28 cellular contexts compared by ENCODE assay signal in genomic region chr1:197171531-197171930, GRCh38. TPM values are rescaled to one million over a fixed set of nuclear protein-coding genes. Genes with fewer than 3 reads are reported as not detected.
DNase-seq lines count a peak whose midpoint lies in the region; TF ChIP-seq lines count a peak whose summit lies in the region.
"Had no signal": no experiment of that assay in that cellular context is flagged by ENCODE, and none has a peak within 500 bp of the region (broad histone marks: within the 10 kb centered on the region; RNA-seq: fewer than 3 reads in every experiment).

No MANE protein-coding gene starts in this region.

- no peak overlapping the region for H3K9ac ChIP-seq in GM23248
- peak overlapping the region in 1 of 5 donors; percentile 40 for H3K9ac ChIP-seq in subcutaneous abdominal adipose tissue (ENCODE audit: low read length in 5 of 5)
- H3K9ac ChIP-seq: KMS-11 had no signal

- no peaks in the 10 kb centered on the region for H3K9me2 ChIP-seq in GM23248 (ENCODE audit: insufficient read depth)

- H3K4me2 ChIP-seq in GM23248 (ENCODE audit: unreplicated experiment): no peak overlapping the region
- H3K4me2 ChIP-seq: KMS-11 had no signal

- 29 to 30% methylated on average over 2 of the region's 2 CpGs for WGBS in GM23248 (ENCODE audit: low coverage in 1 of 2, low lambda C conversion rate in 2 of 2, missing lambda C conversion rate in 2 of 2), 2 experiments

- no peak for TF ChIP-seq CTCF in fibroblast of villous mesenchyme (IDR thresholded peaks at IDR 0.05; ENCODE audit: insufficient read depth, low read depth, low read length)
- no peak for TF ChIP-seq CTCF in GM20000 (IDR thresholded peaks at IDR 0.05; ENCODE audit: extremely low read depth, missing control alignments)

- no peak overlapping the region for H3K27ac ChIP-seq in GM23248
- peak overlapping the region; percentile 39 for H3K27ac ChIP-seq in subcutaneous abdominal adipose tissue (ENCODE audit: low read depth, low read length)
- H3K27ac ChIP-seq: cardiac muscle cell, gastrocnemius medialis, KMS-11, lower lobe of right lung, psoas muscle, SJCRH30, transverse colon had no signal

- H2AFZ ChIP-seq in GM23248: no peak overlapping the region

- DNase-seq in GM23248 (peak; percentile 20), amniotic epithelial cell (ENCODE audit: low read depth) (peak; percentile 65), fibroblast of villous mesenchyme (ENCODE audit: low read depth) (peak; percentile 34), COLO668 (lab: John Stamatoyannopoulos, UW; ENCODE audit: unreplicated experiment) (no peak), GM20000 (ENCODE audit: low spot score) (no peak), DMS79 (lab: John Stamatoyannopoulos, UW) (no peak)
- DNase-seq: activated CD4-positive, alpha-beta T cell treated with anti-CD3 and anti-CD28 coated beads, Interleukin-2, amount 10 ng/mL, durations not matched to agents 24 days and 14 days; activated gamma-delta T cell; activated naive CD8-positive, alpha-beta T cell treated with anti-CD3 and anti-CD28 coated beads, Interleukin-2, amount 10 ng/mL, durations not matched to agents 7 days and 5 days; Calu3; cortex of kidney; effector memory CD4-positive, alpha-beta T cell; EL; gastrocnemius medialis; lower lobe of right lung; MG63; NCI-H1105 treated with DMSO at 0.1 percent for 48 hours; NCI-H2029 treated with DMSO at 0.1 percent for 48 hours; NCI-H226; psoas muscle; SJCRH30; stimulated activated CD4-positive, alpha-beta T cell treated with anti-CD3 and anti-CD28 coated beads, Interleukin-12 subunit alpha, Interleukin-12 subunit beta, amount 100 ng/mL, for 4 hours; stimulated activated CD4-positive, alpha-beta T cell treated with anti-CD3 and anti-CD28 coated beads, Interleukin-4, amount 100 ng/mL, for 1 hour; T-helper 9 cell; transverse colon had no signal

- no peak overlapping the region for H3K4me3 ChIP-seq in GM23248
- H3K4me3 ChIP-seq in fibroblast of villous mesenchyme (ENCODE audit: low read depth, low read length): no peak overlapping the region
- H3K4me3 ChIP-seq in subcutaneous abdominal adipose tissue (ENCODE audit: low read depth in 1 of 5, low read length in 5 of 5): no peak overlapping the region
- H3K4me3 ChIP-seq: cardiac muscle cell, gastrocnemius medialis, lower lobe of right lung, MG63, psoas muscle, SJCRH30, transverse colon had no signal

- no peaks in the 10 kb centered on the region for H3K9me3 ChIP-seq in GM23248 (ENCODE audit: low read depth)
- no peaks in the 10 kb centered on the region for H3K9me3 ChIP-seq in subcutaneous abdominal adipose tissue (ENCODE audit: control insufficient read depth in 5 of 5, low read length in 5 of 5)
- H3K9me3 ChIP-seq: gastrocnemius medialis, lower lobe of right lung, MG63, psoas muscle, SJCRH30, transverse colon had no signal

- H3K4me1 ChIP-seq in GM23248 (ENCODE audit: insufficient read depth) (peaks cover 9% of the 10 kb centered on the region), subcutaneous abdominal adipose tissue (ENCODE audit: control insufficient read depth in 5 of 5, insufficient read depth in 5 of 5, low read length in 5 of 5) (peaks cover 0 to 33% (median 4%) of the 10 kb centered on the region in 5 donors)
- H3K4me1 ChIP-seq: gastrocnemius medialis, lower lobe of right lung, psoas muscle, SJCRH30 had no signal

- H3K36me3 ChIP-seq in GM23248 (ENCODE audit: low read depth) (peaks cover 49% of the 10 kb centered on the region), subcutaneous abdominal adipose tissue (ENCODE audit: control insufficient read depth in 5 of 5, insufficient read depth in 5 of 5, low read length in 5 of 5) (peaks cover 12 to 30% (median 18%) of the 10 kb centered on the region in 5 donors)
- H3K36me3 ChIP-seq: SJCRH30 had no signal

- H3K79me2 ChIP-seq in GM23248 (ENCODE audit: insufficient read depth): no peaks in the 10 kb centered on the region

- in situ Hi-C loops in GM23248 (cut with MboI): loop anchor here (25.0 kb wide), 1 partner anchor 334 kb away; no protein-coding TSS in a partner anchor

- no peaks in the 10 kb centered on the region for H4K20me1 ChIP-seq in GM23248 (ENCODE audit: insufficient read depth)

- H3F3A ChIP-seq in GM23248 (ENCODE audit: insufficient read depth): no peaks in the 10 kb centered on the region

- H3K27me3 ChIP-seq in GM23248 (replicated peaks; ENCODE audit: insufficient read depth): no peaks in the 10 kb centered on the region
- H3K27me3 ChIP-seq in subcutaneous abdominal adipose tissue (ENCODE audit: control insufficient read depth in 5 of 5, insufficient read depth in 4 of 5, low read length in 5 of 5): no peaks in the 10 kb centered on the region
- H3K27me3 ChIP-seq: cardiac muscle cell, gastrocnemius medialis, MG63, SJCRH30, transverse colon had no signal

RNA-seq across cellular contexts. Expression of gene ASPM, which starts 25.1 kb away (rescaled TPM):
- 17.2 and 21.4 TPM in 2 replicates for total RNA-seq in GM23248 (2014; rRNA removed; shearing (Covaris generic))
- polyA plus RNA-seq in GM23248 (2016; fragmentation: Nextera tagmentation; extraction: Ambion mirVana): 6.1 and 7.3 TPM in 2 replicates
- 19.6 and 43.6 TPM in 2 replicates for total RNA-seq in fibroblast of villous mesenchyme

RNA-seq across cellular contexts. Expression of gene ZBTB41, which starts 29.6 kb away (rescaled TPM):
- 13.7 and 14.6 TPM in 2 replicates for total RNA-seq in GM23248 (2014; rRNA removed; shearing (Covaris generic))
- 4.8 and 4.9 TPM in 2 replicates for polyA plus RNA-seq in GM23248 (2016; fragmentation: Nextera tagmentation; extraction: Ambion mirVana)
- 18.4 and 32.0 TPM in 2 replicates for total RNA-seq in fibroblast of villous mesenchyme

Comparison
In these comparisons a context has a peak if more than half of its experiments do, and no peak if none do; other contexts are left out.
1. DNase-seq: peak in GM23248 (single experiment), amniotic epithelial cell (single experiment) and fibroblast of villous mesenchyme (single experiment); none in COLO668 (single experiment), GM20000 (single experiment) and DMS79 (single experiment).